ENCODE assay signal across 24 cellular contexts in genomic region chr1:5686195-5686594, GRCh38.
"Had no signal": no experiment of that assay in that cellular context is flagged by ENCODE, and none has a peak within 500 bp of the region (broad histone marks: within the 10 kb centered on the region; RNA-seq: fewer than 3 reads in every experiment).

No MANE protein-coding gene starts in this region.

- DNase-seq: activated B cell treated with CpG ODN at 0.5 μM for 24 hours; activated CD4-positive, alpha-beta T cell treated with anti-CD3 and anti-CD28 coated beads for 1 hour; activated CD4-positive, alpha-beta T cell treated with anti-CD3 and anti-CD28 coated beads, Interleukin-2, amount 10 ng/mL, durations not matched to agents 24 days and 14 days; activated CD4-positive, alpha-beta T cell treated with anti-CD3 and anti-CD28 coated beads, Interleukin-2, amount 50 U/mL, for 48 hours; activated CD8-positive, alpha-beta memory T cell treated with anti-CD3 and anti-CD28 coated beads, Interleukin-2, amount 10 ng/mL, durations not matched to agents 7 days and 5 days; activated effector memory CD4-positive, alpha-beta T cell treated with anti-CD3 and anti-CD28 coated beads, Interleukin-2, amount 50 U/mL, for 16 hours; activated naive CD4-positive, alpha-beta T cell treated with Interleukin-2 at 50 U/mL for 16 hours; activated naive CD8-positive, alpha-beta T cell treated with anti-CD3 and anti-CD28 coated beads, Interleukin-2, amount 50 U/mL, for 24 hours; activated T-cell treated with anti-CD3 and anti-CD28 coated beads, Interleukin-2, amount 50 U/mL, for 24 hours; amniotic stem cell; body of pancreas; MM.1S; NCI-H1048; NCI-H146; NCI-H187 treated with DMSO at 0.1 percent for 48 hours; NCI-H2081 treated with DMSO at 0.1 percent for 48 hours; NCI-H345; NCI-H510A treated with DMSO at 0.1 percent for 48 hours; NCI-H69; SIG-M5; T-helper 17 cell; T-helper 9 cell had no signal

- H3K4me3 ChIP-seq: ascending aorta, body of pancreas had no signal

- H3K9me3 ChIP-seq: ascending aorta, body of pancreas had no signal

- H3K27ac ChIP-seq: ascending aorta, body of pancreas had no signal

- H3K4me1 ChIP-seq: ascending aorta, body of pancreas had no signal

- H3K36me3 ChIP-seq: ascending aorta had no signal

- ATAC-seq: activated CD8-positive, alpha-beta memory T cell treated with anti-CD3 and anti-CD28 coated beads, Interleukin-2, amount 10 ng/mL, durations not matched to agents 7 days and 5 days; activated naive CD4-positive, alpha-beta T cell treated with anti-CD3 and anti-CD28 coated beads, Interleukin-2, amount 50 U/mL, for 72 hours; activated naive CD8-positive, alpha-beta T cell treated with anti-CD3 and anti-CD28 coated beads, Interleukin-2, amount 50 U/mL, for 24 hours; body of pancreas; T-helper 17 cell had no signal

- H3K27me3 ChIP-seq: ascending aorta, body of pancreas had no signal
